Comparison of ENCODE assay signal across 3 cellular contexts in genomic region chr3:174146008-174146407, GRCh38.
"Had no signal": no experiment of that assay in that cellular context is flagged by ENCODE, and none has a peak within 500 bp of the region (broad histone marks: within the 10 kb centered on the region; RNA-seq: fewer than 3 reads in every experiment).

No MANE protein-coding gene starts in this region.

- H3K4me3 ChIP-seq: GM12878 had no signal

- ATAC-seq: GM12878 had no signal

- DNase-seq: GDM1, GF-D8 had no signal
